Comparison of ENCODE assay signal across 12 cellular contexts in the genomic region with DNA sequence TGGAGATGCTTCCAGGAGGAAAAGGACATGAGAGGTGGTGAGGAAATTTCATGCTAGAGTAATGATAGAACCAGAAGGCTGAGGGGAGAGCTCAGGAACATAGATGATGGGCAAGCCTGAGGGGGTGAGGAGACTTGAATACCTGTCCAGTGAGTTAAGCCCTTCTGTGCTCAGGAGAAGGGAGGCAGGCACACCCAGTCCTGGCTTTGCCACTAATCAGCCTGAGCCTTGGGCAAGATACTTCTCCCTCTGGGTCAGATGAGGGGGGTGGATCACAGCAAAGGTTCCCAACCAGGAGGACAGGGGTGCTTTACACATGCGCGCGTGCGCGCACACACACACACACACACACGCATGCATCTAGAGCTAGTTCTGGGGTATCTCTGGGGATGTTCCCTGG.
"Had no signal": no experiment of that assay in that cellular context is flagged by ENCODE, and none has a peak within 500 bp of the region (broad histone marks: within the 10 kb centered on the region; RNA-seq: fewer than 3 reads in every experiment).

No MANE protein-coding gene starts in this region.

- H3K4me1 ChIP-seq: body of pancreas had no signal

- H3K4me3 Mint-ChIP-seq: activated CD4-positive, alpha-beta T cell treated with anti-CD3 and anti-CD28 coated beads for 36 hours; activated CD8-positive, alpha-beta T cell treated with anti-CD3 and anti-CD28 coated beads for 36 hours; activated naive CD4-positive, alpha-beta T cell treated with anti-CD3 and anti-CD28 coated beads, Interleukin-2, amount 50 U/mL, for 24 hours; dendritic cell treated with granulocyte-macrophage colony-stimulating factor and Interleukin-4, amounts not matched to agents 40 ng/mL and 50 ng/mL, for 4 days; effector memory CD8-positive, alpha-beta T cell; nephron had no signal

- DNase-seq: activated CD4-positive, alpha-beta T cell treated with anti-CD3 and anti-CD28 coated beads for 36 hours; activated CD8-positive, alpha-beta memory T cell treated with anti-CD3 and anti-CD28 coated beads, Interleukin-2, amount 50 U/mL, for 4 hours; activated CD8-positive, alpha-beta T cell treated with anti-CD3 and anti-CD28 coated beads for 36 hours; effector memory CD8-positive, alpha-beta T cell; hippocampal formation; left cardiac atrium; WERI-Rb-1 had no signal

- H3K4me3 ChIP-seq: body of pancreas, tibial nerve had no signal

- H3K27me3 Mint-ChIP-seq: activated CD4-positive, alpha-beta T cell treated with anti-CD3 and anti-CD28 coated beads for 36 hours; activated naive CD4-positive, alpha-beta T cell treated with anti-CD3 and anti-CD28 coated beads, Interleukin-2, amount 50 U/mL, for 24 hours; dendritic cell treated with granulocyte-macrophage colony-stimulating factor and Interleukin-4, amounts not matched to agents 40 ng/mL and 50 ng/mL, for 4 days had no signal

- H3K9me3 ChIP-seq: body of pancreas, tibial nerve had no signal

- H3K27ac ChIP-seq: body of pancreas, WERI-Rb-1 had no signal

- H3K4me1 Mint-ChIP-seq: activated CD4-positive, alpha-beta T cell treated with anti-CD3 and anti-CD28 coated beads for 36 hours; activated naive CD4-positive, alpha-beta T cell treated with anti-CD3 and anti-CD28 coated beads, Interleukin-2, amount 50 U/mL, for 24 hours had no signal

- H3K36me3 Mint-ChIP-seq: activated naive CD4-positive, alpha-beta T cell treated with anti-CD3 and anti-CD28 coated beads, Interleukin-2, amount 50 U/mL, for 24 hours had no signal

- H3K27me3 ChIP-seq: body of pancreas, tibial nerve had no signal

- H3K9me3 Mint-ChIP-seq: activated CD8-positive, alpha-beta T cell treated with anti-CD3 and anti-CD28 coated beads for 36 hours; activated naive CD4-positive, alpha-beta T cell treated with anti-CD3 and anti-CD28 coated beads, Interleukin-2, amount 50 U/mL, for 24 hours; dendritic cell treated with granulocyte-macrophage colony-stimulating factor and Interleukin-4, amounts not matched to agents 40 ng/mL and 50 ng/mL, for 4 days; effector memory CD8-positive, alpha-beta T cell; nephron had no signal

- ATAC-seq: activated CD4-positive, alpha-beta T cell treated with anti-CD3 and anti-CD28 coated beads for 36 hours; activated CD8-positive, alpha-beta T cell treated with anti-CD3 and anti-CD28 coated beads for 36 hours; body of pancreas; effector memory CD8-positive, alpha-beta T cell had no signal

- H3K27ac Mint-ChIP-seq: activated CD4-positive, alpha-beta T cell treated with anti-CD3 and anti-CD28 coated beads for 36 hours; activated CD8-positive, alpha-beta T cell treated with anti-CD3 and anti-CD28 coated beads for 36 hours; activated naive CD4-positive, alpha-beta T cell treated with anti-CD3 and anti-CD28 coated beads, Interleukin-2, amount 50 U/mL, for 24 hours; dendritic cell treated with granulocyte-macrophage colony-stimulating factor and Interleukin-4, amounts not matched to agents 40 ng/mL and 50 ng/mL, for 4 days; effector memory CD8-positive, alpha-beta T cell; nephron had no signal

- H3K36me3 ChIP-seq: tibial nerve, WERI-Rb-1 had no signal
